In the genomic region with DNA sequence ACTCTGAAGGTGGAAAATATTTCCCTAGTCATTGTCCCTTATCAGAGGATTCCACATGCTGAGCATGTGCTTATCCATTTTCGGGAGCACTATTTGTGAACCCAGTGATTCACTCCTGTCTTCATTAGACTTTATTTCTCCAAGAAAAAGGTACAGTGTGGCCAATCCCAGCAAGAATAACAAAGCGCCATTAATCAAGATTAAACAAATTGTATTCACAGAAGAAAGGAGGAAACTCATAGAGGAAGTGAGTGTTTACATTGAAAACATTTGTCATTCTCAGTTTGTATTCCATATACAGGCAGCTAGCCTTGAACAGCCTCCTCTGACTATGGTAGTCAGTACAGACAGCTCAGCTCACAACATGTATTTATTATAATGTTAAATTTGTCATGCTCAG, we compare ENCODE assay signal across 16 cellular contexts.
"Had no signal": no experiment of that assay in that cellular context is flagged by ENCODE, and none has a peak within 500 bp of the region (broad histone marks: within the 10 kb centered on the region; RNA-seq: fewer than 3 reads in every experiment).

No MANE protein-coding gene starts in this region.

- DNase-seq: activated CD4-positive, alpha-beta T cell treated with anti-CD3 and anti-CD28 coated beads for 48 hours; activated CD8-positive, alpha-beta memory T cell treated with anti-CD3 and anti-CD28 coated beads, Interleukin-2, amount 50 U/mL, for 48 hours; activated CD8-positive, alpha-beta T cell treated with anti-CD3 and anti-CD28 coated beads, Interleukin-2, amount 10 ng/mL, durations not matched to agents 7 days and 5 days; effector CD8-positive, alpha-beta T cell; naive thymus-derived CD4-positive, alpha-beta T cell; posterior cingulate gyrus; right cardiac atrium; small intestine; stomach; T-helper 9 cell had no signal

- H3K27me3 Mint-ChIP-seq: naive thymus-derived CD4-positive, alpha-beta T cell had no signal

- H3K9me3 ChIP-seq: ascending aorta, gastroesophageal sphincter, neutrophil, stomach, thoracic aorta had no signal

- H3K4me1 Mint-ChIP-seq: naive thymus-derived CD4-positive, alpha-beta T cell had no signal

- H3K27ac Mint-ChIP-seq: activated CD8-positive, alpha-beta T cell treated with anti-CD3 and anti-CD28 coated beads, Interleukin-2, amount 10 ng/mL, durations not matched to agents 7 days and 5 days; naive thymus-derived CD4-positive, alpha-beta T cell had no signal

- H3K36me3 Mint-ChIP-seq: naive thymus-derived CD4-positive, alpha-beta T cell had no signal

- H3K4me3 ChIP-seq: ascending aorta, coronary artery, gastroesophageal sphincter, hepatocyte, stomach, thoracic aorta had no signal

- H3K27me3 ChIP-seq: ascending aorta, gastroesophageal sphincter, hepatocyte, neutrophil, stomach had no signal

- H3K4me1 ChIP-seq: ascending aorta, gastroesophageal sphincter, stomach had no signal

- H3K36me3 ChIP-seq: ascending aorta, gastroesophageal sphincter, neutrophil, stomach, thoracic aorta had no signal

- H3K27ac ChIP-seq: ascending aorta, coronary artery, gastroesophageal sphincter, hepatocyte, neutrophil, stomach, thoracic aorta had no signal

- H3K4me3 Mint-ChIP-seq: activated CD8-positive, alpha-beta T cell treated with anti-CD3 and anti-CD28 coated beads, Interleukin-2, amount 10 ng/mL, durations not matched to agents 7 days and 5 days; naive thymus-derived CD4-positive, alpha-beta T cell had no signal

- ATAC-seq: activated CD8-positive, alpha-beta T cell treated with anti-CD3 and anti-CD28 coated beads, Interleukin-2, amount 10 ng/mL, durations not matched to agents 7 days and 5 days; gastroesophageal sphincter; naive thymus-derived CD4-positive, alpha-beta T cell had no signal
